In genomic region chr12:49537231-49537708, GRCh38 we compare ENCODE assay signal across 9 cellular contexts. TPM values are rescaled to one million over a fixed set of nuclear protein-coding genes. Genes with fewer than 3 reads are reported as not detected.
DNase-seq lines count a peak whose midpoint lies in the region; ATAC-seq and TF ChIP-seq lines count a peak whose summit lies in the region.
"Had no signal": no experiment of that assay in that cellular context is flagged by ENCODE, and none has a peak within 500 bp of the region (broad histone marks: within the 10 kb centered on the region; RNA-seq: fewer than 3 reads in every experiment).

No MANE protein-coding gene starts in this region.

- TF ChIP-seq CTCF in AG09309 (IDR thresholded peaks at IDR 0.05; ENCODE audit: control insufficient read depth, insufficient read depth, low read depth, low read length, missing control alignments): no peak
- TF ChIP-seq CTCF in HFF-Myc (IDR thresholded peaks at IDR 0.05; ENCODE audit: low read depth, low read length, missing control alignments): no peak
- TF ChIP-seq CTCF in brain (conservative IDR thresholded peaks at IDR 0.05): no peak
- no peak for TF ChIP-seq CTCF in GM10248 (IDR thresholded peaks at IDR 0.05; ENCODE audit: control extremely low read depth, extremely low read depth, low read depth, missing control alignments)

- no peaks in the 10 kb centered on the region for H3K9me3 Mint-ChIP-seq in brain

- H3K4me1 Mint-ChIP-seq in brain: peaks cover 23% of the 10 kb centered on the region

- peaks cover 11% of the 10 kb centered on the region for H3K4me1 ChIP-seq in muscle layer of colon (ENCODE audit: insufficient read depth, low read length)

- DNase-seq in AG09309 (ENCODE audit: low read depth) (no peak), HFF-Myc (ENCODE audit: extremely low read depth, low read depth) (no peak), GM10248 (ENCODE audit: extremely low spot score) (no peak), cortex of kidney (lab: John Stamatoyannopoulos, UW) (no peak)
- DNase-seq: hippocampal formation had no signal

- H3K27me3 Mint-ChIP-seq in brain: peaks cover 65% of the 10 kb centered on the region

- no peak for ATAC-seq in HG03159 (IDR thresholded peaks at IDR 0.05; ENCODE audit: unreplicated experiment)
- ATAC-seq in HG03439 (IDR thresholded peaks at IDR 0.05; ENCODE audit: unreplicated experiment): no peak

- POLR2A ChIA-PET in GM10248 (lab: Yijun Ruan, JAX): interaction anchor here (0.7 kb wide), 1 partner anchor 77 kb away, joined by 4 read pairs; no protein-coding TSS in a partner anchor

- H3K9ac ChIP-seq in muscle layer of colon (ENCODE audit: low read length): no peak overlapping the region

- H3K27ac Mint-ChIP-seq in brain: peak overlapping the region in 3 of 5 experiments; percentile 63 to 86 (median 72)

- no peaks in the 10 kb centered on the region for H3K36me3 Mint-ChIP-seq in brain

- H3K27me3 ChIP-seq in muscle layer of colon (ENCODE audit: control insufficient read depth in 1 of 2, insufficient read depth in 2 of 2, low read length in 2 of 2): peaks cover 24 to 37% of the 10 kb centered on the region in 2 donors

- H3K9me3 ChIP-seq in muscle layer of colon (ENCODE audit: low read length): no peaks in the 10 kb centered on the region

- H3K4me3 ChIP-seq in AG09309 (ENCODE audit: control insufficient read depth, low read depth, low read length): peak overlapping the region; percentile 35
- H3K4me3 ChIP-seq in HFF-Myc (replicated peaks; ENCODE audit: low read depth, low read length): peak overlapping the region; percentile 25
- H3K4me3 ChIP-seq in muscle layer of colon (ENCODE audit: low read depth in 1 of 2, low read length in 2 of 2): peak overlapping the region; percentile 51 to 69

- no peak overlapping the region for H3K27ac ChIP-seq in muscle layer of colon (ENCODE audit: low read depth, low read length)

- peak overlapping the region; percentile 84 to 89 (median 88) for H3K4me3 Mint-ChIP-seq in brain

- CTCF ChIA-PET in GM10248 (lab: Yijun Ruan, JAX): interaction anchor here (1.0 to 2.9 kb wide), 10 partner anchors 12 to 248 kb away, joined by 3 to 11 read pairs (median 6); partner anchors contain the start of gene SPATS2

- H3K36me3 ChIP-seq in muscle layer of colon (ENCODE audit: insufficient read depth, low read length): no peaks in the 10 kb centered on the region

RNA-seq across cellular contexts. Expression of gene KCNH3, which starts 1.6 kb away (rescaled TPM):
- 30.6 TPM for polyA plus RNA-seq in brain (ENCODE audit: insufficient read depth, low read depth, low replicate concordance)

RNA-seq across cellular contexts. Expression of gene MCRS1, which starts 30.7 kb away (rescaled TPM):
- 79.7 TPM for polyA plus RNA-seq in brain (ENCODE audit: insufficient read depth, low read depth, low replicate concordance)
